2 cellular contexts compared by ENCODE assay signal in genomic region chr18:47595816-47596501, GRCh38.
TF ChIP-seq lines count a peak whose summit lies in the region.

No MANE protein-coding gene starts in this region.

TF ChIP-seq in HEK293T, 16 proteins besides CTCF, POLR2A, EP300 and RAD21:
- TF ChIP-seq PKNOX1 (IDR thresholded peaks at IDR 0.05) (no peak), L3MBTL2 (conservative IDR thresholded peaks at IDR 0.05) (no peak), HDGF (IDR thresholded peaks at IDR 0.05; ENCODE audit: borderline replicate concordance) (no peak), FOXA1 (IDR thresholded peaks at IDR 0.05) (no peak), BHLHE40 (IDR thresholded peaks at IDR 0.05; ENCODE audit: borderline replicate concordance) (no peak), LEF1 (IDR thresholded peaks at IDR 0.05; ENCODE audit: borderline replicate concordance) (no peak), SUZ12 (IDR thresholded peaks at IDR 0.05) (no peak), FOXK2 (IDR thresholded peaks at IDR 0.05) (no peak), ELF4 (IDR thresholded peaks at IDR 0.05) (no peak), SP1 (IDR thresholded peaks at IDR 0.05) (no peak), ARNT (IDR thresholded peaks at IDR 0.05) (no peak), TARDBP (IDR thresholded peaks at IDR 0.05) (no peak), ZNF384 (IDR thresholded peaks at IDR 0.05) (no peak), FOXM1 (IDR thresholded peaks at IDR 0.05; ENCODE audit: borderline replicate concordance) (no peak)

TF ChIP-seq in HepG2, 621 proteins besides CTCF, POLR2A, EP300 and RAD21 (continued from another document):
- TF ChIP-seq ZBTB49 (CRISPR knock-in tag; IDR thresholded peaks at IDR 0.05; ENCODE audit: borderline replicate concordance) (no peak), ZBTB37 (CRISPR knock-in tag; IDR thresholded peaks at IDR 0.05) (no peak), GTF3A (CRISPR knock-in tag; conservative IDR thresholded peaks at IDR 0.05) (no peak), ZBED4 (CRISPR knock-in tag; IDR thresholded peaks at IDR 0.05; ENCODE audit: borderline replicate concordance) (no peak), STAG1 (CRISPR knock-in tag; IDR thresholded peaks at IDR 0.05) (peak; percentile 66), ZNF740 (CRISPR knock-in tag; IDR thresholded peaks at IDR 0.05) (peak; percentile 70; the same call in 1 of the 2 replicates)
